In the genomic region with DNA sequence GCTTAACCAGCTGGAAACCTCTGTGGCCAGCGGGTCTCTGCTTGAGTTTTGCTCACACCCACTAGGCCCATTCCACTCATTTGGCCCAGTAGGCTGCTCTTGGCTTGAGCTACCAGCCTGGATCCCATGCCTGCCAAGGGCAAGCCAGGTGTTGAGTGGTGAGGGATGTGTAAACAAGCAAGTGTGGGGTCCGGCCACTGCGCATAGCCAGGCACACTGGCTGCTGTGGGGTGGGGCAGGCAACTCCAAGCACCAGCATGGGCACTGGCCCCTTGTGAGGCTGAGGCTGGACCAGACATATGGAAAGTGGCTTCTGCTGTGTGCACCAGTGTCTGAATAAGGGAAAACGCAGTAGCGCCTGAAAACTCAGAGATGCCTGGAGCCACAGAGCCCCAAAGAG, we compare ENCODE assay signal across 24 cellular contexts.
"Had no signal": no experiment of that assay in that cellular context is flagged by ENCODE, and none has a peak within 500 bp of the region (broad histone marks: within the 10 kb centered on the region; RNA-seq: fewer than 3 reads in every experiment).

No MANE protein-coding gene starts in this region.

- H3K36me3 Mint-ChIP-seq: mesothelial cell of epicardium; naive B cell; natural killer cell treated with Interleukin-12 subunit alpha and Interleukin-12 subunit beta and Interleukin-15 and Interleukin-18, amount 100 ng/mL, for 72 hours; neural progenitor cell had no signal

- H3K9me3 Mint-ChIP-seq: natural killer cell treated with Interleukin-12 subunit alpha and Interleukin-12 subunit beta and Interleukin-15 and Interleukin-18, amount 100 ng/mL, for 72 hours; neural progenitor cell; stimulated activated naive CD8-positive, alpha-beta T cell treated with anti-CD3 and anti-CD28 coated beads, Interleukin-15, amount 100 ng/mL, for 72 hours had no signal

- DNase-seq: dermis blood vessel endothelial cell; effector memory CD4-positive, alpha-beta T cell; foreskin keratinocyte; glutamatergic neuron; heart right ventricle; hippocampal formation; kidney glomerular epithelial cell; mesenchymal stem cell; naive B cell; nucleus accumbens; psoas muscle; sigmoid colon; stimulated activated CD4-positive, alpha-beta T cell treated with anti-CD3 and anti-CD28 coated beads, Interleukin-4, amount 100 ng/mL, for 4 hours; stimulated activated naive CD4-positive, alpha-beta T cell; stimulated activated naive CD8-positive, alpha-beta T cell treated with anti-CD3 and anti-CD28 coated beads, Interleukin-15, amount 100 ng/mL, for 72 hours; transverse colon had no signal

- ATAC-seq: foreskin keratinocyte; heart right ventricle; mucosa of descending colon; psoas muscle; stimulated activated naive CD8-positive, alpha-beta T cell treated with anti-CD3 and anti-CD28 coated beads, Interleukin-15, amount 100 ng/mL, for 72 hours had no signal

- H3K9me3 ChIP-seq: transverse colon had no signal

- H3K4me3 Mint-ChIP-seq: central memory CD8-positive, alpha-beta T cell; mesothelial cell of epicardium; naive B cell; natural killer cell treated with Interleukin-12 subunit alpha and Interleukin-12 subunit beta and Interleukin-15 and Interleukin-18, amount 100 ng/mL, for 72 hours; neural progenitor cell; stimulated activated naive CD8-positive, alpha-beta T cell treated with anti-CD3 and anti-CD28 coated beads, Interleukin-15, amount 100 ng/mL, for 72 hours had no signal

- H3K27ac ChIP-seq: coronary artery, esophagus muscularis mucosa, foreskin keratinocyte, heart right ventricle, neural progenitor cell, psoas muscle, sigmoid colon, suprapubic skin, transverse colon had no signal

- H3K36me3 ChIP-seq: esophagus muscularis mucosa, heart right ventricle, neural progenitor cell, sigmoid colon, suprapubic skin, transverse colon had no signal

- H3K4me1 Mint-ChIP-seq: central memory CD8-positive, alpha-beta T cell; mesothelial cell of epicardium; naive B cell; neural progenitor cell; stimulated activated naive CD8-positive, alpha-beta T cell treated with anti-CD3 and anti-CD28 coated beads, Interleukin-15, amount 100 ng/mL, for 72 hours had no signal

- H3K27ac Mint-ChIP-seq: mesothelial cell of epicardium; naive B cell; natural killer cell treated with Interleukin-12 subunit alpha and Interleukin-12 subunit beta and Interleukin-15 and Interleukin-18, amount 100 ng/mL, for 72 hours; neural progenitor cell; stimulated activated naive CD8-positive, alpha-beta T cell treated with anti-CD3 and anti-CD28 coated beads, Interleukin-15, amount 100 ng/mL, for 72 hours had no signal

- H3K4me3 ChIP-seq: coronary artery, esophagus muscularis mucosa, heart right ventricle, mucosa of descending colon, neural progenitor cell, psoas muscle, sigmoid colon, suprapubic skin, transverse colon had no signal

- H3K27me3 Mint-ChIP-seq: central memory CD8-positive, alpha-beta T cell; naive B cell; natural killer cell treated with Interleukin-12 subunit alpha and Interleukin-12 subunit beta and Interleukin-15 and Interleukin-18, amount 100 ng/mL, for 72 hours; stimulated activated naive CD8-positive, alpha-beta T cell treated with anti-CD3 and anti-CD28 coated beads, Interleukin-15, amount 100 ng/mL, for 72 hours had no signal

- H3K27me3 ChIP-seq: esophagus muscularis mucosa, foreskin keratinocyte, heart right ventricle, neural progenitor cell, sigmoid colon, suprapubic skin, transverse colon had no signal

- H3K4me1 ChIP-seq: esophagus muscularis mucosa, foreskin keratinocyte, heart right ventricle, neural progenitor cell, psoas muscle, sigmoid colon, suprapubic skin, transverse colon had no signal
